Comparison of ENCODE assay signal across 8 cellular contexts in the genomic region with DNA sequence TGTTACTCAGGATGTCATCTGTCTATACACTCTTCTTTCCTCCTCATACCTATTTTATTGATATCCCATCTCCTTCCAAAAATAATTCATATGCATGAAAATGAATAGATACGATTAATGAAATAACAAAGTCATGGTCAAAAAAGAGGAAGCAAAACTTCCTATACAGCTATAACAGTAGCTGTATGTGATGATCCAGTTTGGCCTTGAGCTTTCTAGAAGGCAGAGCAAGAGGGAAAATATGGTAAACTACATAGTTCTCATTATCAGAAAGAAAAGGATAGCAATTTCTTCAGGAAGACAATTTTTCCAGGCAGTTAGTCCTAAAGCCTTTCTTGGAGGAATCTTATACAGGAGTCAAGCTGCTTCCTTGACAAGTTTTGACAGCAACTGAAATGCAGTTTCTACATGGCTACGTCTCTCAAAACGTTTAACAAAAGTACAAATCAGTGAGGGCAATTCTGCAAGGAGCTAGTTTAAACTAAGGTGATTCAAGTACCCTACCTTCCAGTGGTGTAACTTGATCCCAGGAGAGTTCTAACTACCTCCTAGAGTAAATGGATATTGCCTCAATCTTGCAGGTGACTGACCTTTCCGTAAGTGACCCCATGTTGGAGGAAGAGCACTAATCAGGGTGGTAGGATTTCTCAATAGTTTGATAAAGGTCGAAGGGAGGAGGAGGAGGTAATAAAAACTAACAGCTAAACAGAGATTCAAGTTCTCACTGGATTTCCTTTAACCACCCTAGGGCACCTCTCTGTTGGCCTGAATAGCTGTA. TPM values are rescaled to one million over a fixed set of nuclear protein-coding genes. Genes with fewer than 3 reads are reported as not detected.
DNase-seq lines count a peak whose midpoint lies in the region; ATAC-seq and TF ChIP-seq lines count a peak whose summit lies in the region.

No MANE protein-coding gene starts in this region.

- H3K36me3 Mint-ChIP-seq in central memory CD8-positive, alpha-beta T cell (ENCODE audit: insufficient read depth), result peaks cover 14% of the 10 kb centered on the region
- peaks cover 4% of the 10 kb centered on the region for H3K36me3 Mint-ChIP-seq in neural crest cell (ENCODE audit: low read depth)

- H3K4me1 Mint-ChIP-seq in central memory CD8-positive, alpha-beta T cell, result peaks cover 25% of the 10 kb centered on the region
- H3K4me1 Mint-ChIP-seq in neural crest cell, result peaks cover 25% of the 10 kb centered on the region

- peaks cover 6% of the 10 kb centered on the region for H3K36me3 ChIP-seq in GM06990 (ENCODE audit: control insufficient read depth, insufficient read depth, low read length)

- no peaks in the 10 kb centered on the region for H3K27me3 Mint-ChIP-seq in central memory CD8-positive, alpha-beta T cell
- no peaks in the 10 kb centered on the region for H3K27me3 Mint-ChIP-seq in neural crest cell (ENCODE audit: low read depth)

- no peaks in the 10 kb centered on the region for H3K9me3 Mint-ChIP-seq in central memory CD8-positive, alpha-beta T cell
- no peaks in the 10 kb centered on the region for H3K9me3 Mint-ChIP-seq in neural crest cell

- H3K4me3 ChIP-seq in GM06990 (replicated peaks; ENCODE audit: low read depth, low read length), result peak overlapping the region; percentile 90
- H3K4me3 ChIP-seq in NB4 (ENCODE audit: low read depth, low read length), result peak overlapping the region; percentile 84

- H3K4me3 Mint-ChIP-seq in central memory CD8-positive, alpha-beta T cell, result peak overlapping the region; percentile 90
- H3K4me3 Mint-ChIP-seq in neural crest cell, result peak overlapping the region; percentile 94

- H3K27me3 ChIP-seq in GM06990 (replicated peaks; ENCODE audit: control insufficient read depth, insufficient read depth, low read length), result no peaks in the 10 kb centered on the region

- DNase-seq in GM06990 (ENCODE audit: extremely low read depth, insufficient read length) (no peak), NB4 (ENCODE audit: low read depth) (peak; percentile 28), neural crest cell (ENCODE audit: low read depth, low spot score) (no peak), erythroblast (lab: John Stamatoyannopoulos, UW) (no peak), 8988T (no peak)
- DNase-seq in central memory CD8-positive, alpha-beta T cell (ENCODE audit: low spot score in 2 of 2), result no peak

- no peak for ATAC-seq in central memory CD8-positive, alpha-beta T cell (replicated peaks; ENCODE audit: extremely low read depth, poor library complexity, severe bottlenecking)
- ATAC-seq in HG03378 (IDR thresholded peaks at IDR 0.05; ENCODE audit: unreplicated experiment), result no peak
- no peak for ATAC-seq in GM18858 (IDR thresholded peaks at IDR 0.05; ENCODE audit: unreplicated experiment)

- no peak for TF ChIP-seq CTCF in GM06990 (IDR thresholded peaks at IDR 0.05; ENCODE audit: insufficient read depth, low read length, poor library complexity, severe bottlenecking)
- TF ChIP-seq CTCF in NB4 (IDR thresholded peaks at IDR 0.05; ENCODE audit: low read depth, low read length), result no peak
- no peak for TF ChIP-seq CTCF in neural crest cell (conservative IDR thresholded peaks at IDR 0.05)

- TF ChIP-seq POLR2A in NB4 (IDR thresholded peaks at IDR 0.05; ENCODE audit: extremely low read depth, insufficient read length) (no peak), erythroblast (IDR thresholded peaks at IDR 0.05; ENCODE audit: low read length) (no peak)

- peak overlapping the region; percentile 95 for H3K27ac Mint-ChIP-seq in central memory CD8-positive, alpha-beta T cell (ENCODE audit: low read depth)
- H3K27ac Mint-ChIP-seq in neural crest cell (ENCODE audit: unreplicated experiment), result peak overlapping the region; percentile 98

RNA-seq across cellular contexts. Expression of a gene that starts 1.0 kb away (rescaled TPM):
- total RNA-seq in neural crest cell, result 147 and 151 TPM in 2 replicates

RNA-seq across cellular contexts. Expression of a gene that starts 16.2 kb away (rescaled TPM):
- total RNA-seq in neural crest cell, result 31.0 and 34.2 TPM in 2 replicates

RNA-seq across cellular contexts. Expression of a gene that starts 21.1 kb away (rescaled TPM):
- total RNA-seq in neural crest cell, result 16.1 and 22.2 TPM in 2 replicates

RNA-seq across cellular contexts. Expression of a gene that starts 26.5 kb away (rescaled TPM):
- total RNA-seq in neural crest cell, result 63.5 and 71.1 TPM in 2 replicates

RNA-seq across cellular contexts. Expression of a gene that starts 45.4 kb away (rescaled TPM):
- 59.1 and 63.5 TPM in 2 replicates for total RNA-seq in neural crest cell
